9 cellular contexts compared by ENCODE assay signal in genomic region chrX:153494541-153495361, GRCh38. TPM values are rescaled to one million over a fixed set of nuclear protein-coding genes. Genes with fewer than 3 reads are reported as not detected.
DNase-seq lines count a peak whose midpoint lies in the region; ATAC-seq and TF ChIP-seq lines count a peak whose summit lies in the region.
"Had no signal": no experiment of that assay in that cellular context is flagged by ENCODE, and none has a peak within 500 bp of the region (broad histone marks: within the 10 kb centered on the region; RNA-seq: fewer than 3 reads in every experiment).

Gene BGN, plus strand, starts transcription at chrX:153494980. Its CDS starts 9,652 bp downstream, at chrX:153504632.

- peak within 1 kb of the TSS; percentile 90 for H3K4me2 ChIP-seq in skeletal muscle satellite cell (ENCODE audit: low read length)

- no peak within 1 kb of the TSS for H3K9ac ChIP-seq in skeletal muscle satellite cell (ENCODE audit: low read depth, low read length)

- peak within 1 kb of the TSS; percentile 48 to 75 for H3K4me3 ChIP-seq in ascending aorta
- H3K4me3 ChIP-seq in skeletal muscle satellite cell (ENCODE audit: low read length), result peak within 1 kb of the TSS; percentile 68

- intact Hi-C loops in ascending aorta (cut with DNase I), result loop anchor here (1.0 kb wide), 1 partner anchor 23 kb away; no protein-coding TSS in a partner anchor

- no peaks in the 10 kb centered on the region for H3K27me3 ChIP-seq in ascending aorta
- H3K27me3 ChIP-seq in skeletal muscle satellite cell (ENCODE audit: control insufficient read depth, insufficient read depth, low read length), result no peaks in the 10 kb centered on the region

- H3K36me3 ChIP-seq in ascending aorta (no peaks in the 10 kb centered on the region), skeletal muscle satellite cell (ENCODE audit: insufficient read depth, low read length) (no peaks in the 10 kb centered on the region)

- peak in 2 of 3 experiments; percentile 47 to 72 for DNase-seq in NCI-H1417 (lab: John Stamatoyannopoulos, UW)
- no peak for DNase-seq in NCI-H1417 treated with DMSO at 0.1 percent for 48 hours (lab: John Stamatoyannopoulos, UW)
- DNase-seq in ascending aorta (ENCODE audit: low spot score in 2 of 2), result peak in 1 of 2 donors; percentile 85
- DNase-seq in hippocampal formation (lab: John Stamatoyannopoulos, UW), result peak; percentile 3 to 27
- no peak for DNase-seq in occipital lobe (lab: John Stamatoyannopoulos, UW)
- no peak for DNase-seq in OCI-M2 (lab: John Stamatoyannopoulos, UW; ENCODE audit: unreplicated experiment)

- no peak for ATAC-seq in HG03025 (IDR thresholded peaks at IDR 0.05; ENCODE audit: low FRiP score, unreplicated experiment)

- TF ChIP-seq CTCF in ascending aorta (IDR thresholded peaks at IDR 0.05), result peak in 2 of 3 experiments; percentile 27 to 42

- H3K27ac ChIP-seq in ascending aorta, result peak within 1 kb of the TSS; percentile 76 to 87

- no peaks in the 10 kb centered on the region for H3K9me3 ChIP-seq in ascending aorta
- H3K9me3 ChIP-seq in skeletal muscle satellite cell (replicated peaks; ENCODE audit: low read length), result no peaks in the 10 kb centered on the region

- H3K4me1 ChIP-seq in ascending aorta (peaks cover 14 to 22% of the 10 kb centered on the region in 2 donors), skeletal muscle satellite cell (ENCODE audit: control insufficient read depth, insufficient read depth, low read length) (peaks cover 13% of the 10 kb centered on the region)

RNA-seq across cellular contexts. Expression of gene BGN, which starts in this region (rescaled TPM):
- total RNA-seq in ascending aorta (1,387 TPM), occipital lobe (1.9 TPM)
- 11.9 and 24.2 TPM in 2 replicates for total RNA-seq in skeletal muscle satellite cell (2012; rRNA removed)
- total RNA-seq: B cell had no signal

Comparison
In these comparisons a context has a peak if more than half of its experiments do, and no peak if none do; other contexts are left out.
1. RNA of gene BGN (total RNA-seq): 1,387 TPM in ascending aorta (single experiment); 1.9 TPM in occipital lobe (single experiment); every median in the first group is over 100 times any median in the second.
2. DNase-seq: peak in NCI-H1417 (2 of 3) and hippocampal formation (2 of 2); none in NCI-H1417 treated with DMSO at 0.1 percent for 48 hours (single experiment), occipital lobe (single experiment) and OCI-M2 (single experiment).